26 cellular contexts compared by ENCODE assay signal in genomic region chr18:48402953-48403352, GRCh38. TPM values are rescaled to one million over a fixed set of nuclear protein-coding genes. Genes with fewer than 3 reads are reported as not detected.
DNase-seq lines count a peak whose midpoint lies in the region; ATAC-seq, FAIRE-seq and TF ChIP-seq lines count a peak whose summit lies in the region.
"Had no signal": no experiment of that assay in that cellular context is flagged by ENCODE, and none has a peak within 500 bp of the region (broad histone marks: within the 10 kb centered on the region; RNA-seq: fewer than 3 reads in every experiment).

No MANE protein-coding gene starts in this region.

- intact Hi-C loops in Right ventricle myocardium inferior (cut with DNase I) (no loop called here), left ventricle myocardium inferior (cut with micrococcal nuclease) (no loop called here), tibial artery (cut with DNase I; ENCODE audit: low total_unique reads) (no loop called here)

- no peak overlapping the region for H2AFZ ChIP-seq in keratinocyte (ENCODE audit: control insufficient read depth, low read length)

- H3K4me1 Mint-ChIP-seq in T-cell: peaks cover 10 to 15% (median 11%) of the 10 kb centered on the region in 3 donors
- H3K4me1 Mint-ChIP-seq: central memory CD8-positive, alpha-beta T cell had no signal

- POLR2A ChIA-PET in T-cell (lab: Charles Lee): no interaction called here

- in situ Hi-C loops in GM13976 (cut with MboI; ENCODE audit: low sequenced_read_pairs, unreplicated experiment): no loop called here

- H3K9me1 ChIP-seq in keratinocyte (ENCODE audit: control insufficient read depth, extremely low read depth, insufficient read depth, low read length): no peaks in the 10 kb centered on the region

- peaks cover 9% of the 10 kb centered on the region for H3K27me3 ChIP-seq in left ventricle myocardium inferior (ENCODE audit: low read depth)
- H3K27me3 ChIP-seq in keratinocyte (ENCODE audit: control insufficient read depth, extremely low read depth, insufficient read depth, low read length): peaks cover 13% of the 10 kb centered on the region
- H3K27me3 ChIP-seq in tibial artery: no peaks in the 10 kb centered on the region
- H3K27me3 ChIP-seq: adrenal gland, uterus had no signal

- H3K27me3 Mint-ChIP-seq in T-cell: peaks cover 49 to 56% of the 10 kb centered on the region in 2 donors

- no peaks in the 10 kb centered on the region for H3K36me3 ChIP-seq in left ventricle myocardium inferior
- no peaks in the 10 kb centered on the region for H3K36me3 ChIP-seq in keratinocyte (ENCODE audit: control insufficient read depth in 2 of 2, extremely low read depth in 1 of 2, insufficient read depth in 2 of 2, low read length in 2 of 2)
- no peaks in the 10 kb centered on the region for H3K36me3 ChIP-seq in tibial artery
- H3K36me3 ChIP-seq: adrenal gland, esophagus muscularis mucosa, heart left ventricle, uterus had no signal

- dilution Hi-C loops in keratinocyte (cut with MboI; ENCODE audit: extremely low pct_ligation_motif_present, low sequenced_read_pairs): no loop called here

- no peak overlapping the region for H3K9ac ChIP-seq in keratinocyte (ENCODE audit: control insufficient read depth, extremely low read depth, insufficient read depth, low read length)

- H4K20me1 ChIP-seq in keratinocyte (ENCODE audit: control insufficient read depth, extremely low read depth, insufficient read depth, low read length): no peaks in the 10 kb centered on the region

- H3K9me3 ChIP-seq in left ventricle myocardium inferior (replicated peaks): no peaks in the 10 kb centered on the region
- H3K9me3 ChIP-seq in keratinocyte (ENCODE audit: control insufficient read depth, low read depth, low read length): no peaks in the 10 kb centered on the region
- H3K9me3 ChIP-seq in tibial artery: no peaks in the 10 kb centered on the region
- H3K9me3 ChIP-seq: adrenal gland, esophagus muscularis mucosa, heart left ventricle, uterus had no signal

- DNase-seq in Right ventricle myocardium inferior (ENCODE audit: missing footprints) (no peak), left ventricle myocardium inferior (no peak), amniotic epithelial cell (ENCODE audit: low read depth) (peak; percentile 19), keratinocyte (ENCODE audit: low read depth, low spot score) (no peak), tibial artery (no peak), EL (no peak), GM13976 (ENCODE audit: low spot score) (no peak), T-cell (no peak)
- DNase-seq: activated CD4-positive, alpha-beta T cell treated with anti-CD3 and anti-CD28 coated beads, Interleukin-2, amount 10 ng/mL, durations not matched to agents 7 days and 5 days; activated CD8-positive, alpha-beta memory T cell treated with anti-CD3 and anti-CD28 coated beads, Interleukin-2, amount 50 U/mL, for 4 hours; activated effector memory CD4-positive, alpha-beta T cell treated with Interleukin-2 at 50 U/mL for 16 hours; DMS79; effector CD4-positive, alpha-beta T cell; HFFc6; immature natural killer cell; KBM-7; NCI-H187 treated with DMSO at 0.1 percent for 48 hours; NCI-H446; nephron progenitor cell; posterior cingulate gyrus; substantia nigra; uterus had no signal

- H3K4me3 Mint-ChIP-seq in T-cell: no peak overlapping the region
- H3K4me3 Mint-ChIP-seq: activated CD4-positive, alpha-beta T cell treated with anti-CD3 and anti-CD28 coated beads, Interleukin-2, amount 10 ng/mL, durations not matched to agents 7 days and 5 days; central memory CD8-positive, alpha-beta T cell; HFFc6; immature natural killer cell; nephron progenitor cell had no signal

- no peak overlapping the region for H3K4me2 ChIP-seq in keratinocyte (ENCODE audit: control insufficient read depth, extremely low read depth, insufficient read depth, low read depth, low read length)

- peak overlapping the region in 1 of 2 donors; percentile 5 for H3K27ac Mint-ChIP-seq in T-cell
- H3K27ac Mint-ChIP-seq: activated CD4-positive, alpha-beta T cell treated with anti-CD3 and anti-CD28 coated beads, Interleukin-2, amount 10 ng/mL, durations not matched to agents 7 days and 5 days; HFFc6; immature natural killer cell; nephron progenitor cell had no signal

- no peaks in the 10 kb centered on the region for H3K36me3 Mint-ChIP-seq in T-cell
- H3K36me3 Mint-ChIP-seq: immature natural killer cell had no signal

- CTCF ChIA-PET in T-cell (lab: Charles Lee): no interaction called here

- ATAC-seq in Right ventricle myocardium inferior (peak; percentile 40), T-cell (replicated peaks in 1 of 4) (no peak)

- no peak overlapping the region for H3K4me3 ChIP-seq in left ventricle myocardium inferior
- no peak overlapping the region for H3K4me3 ChIP-seq in keratinocyte (ENCODE audit: control insufficient read depth in 2 of 3, extremely low read depth in 1 of 3, insufficient read depth in 2 of 3, low read depth in 1 of 3, low read length in 3 of 3)
- no peak overlapping the region for H3K4me3 ChIP-seq in tibial artery
- H3K4me3 ChIP-seq: adrenal gland, esophagus muscularis mucosa, heart left ventricle, uterus had no signal

- no peaks in the 10 kb centered on the region for H3K9me3 Mint-ChIP-seq in T-cell
- H3K9me3 Mint-ChIP-seq: activated CD4-positive, alpha-beta T cell treated with anti-CD3 and anti-CD28 coated beads, Interleukin-2, amount 10 ng/mL, durations not matched to agents 7 days and 5 days; central memory CD8-positive, alpha-beta T cell; HFFc6; nephron progenitor cell had no signal

- FAIRE-seq in keratinocyte (lab: Jason Lieb, UNC): peak; percentile 5

- no peaks in the 10 kb centered on the region for H3K79me2 ChIP-seq in keratinocyte (ENCODE audit: control insufficient read depth, insufficient read depth, low read length)

- H3K4me1 ChIP-seq in left ventricle myocardium inferior (peaks cover 2% of the 10 kb centered on the region), keratinocyte (ENCODE audit: control insufficient read depth, extremely low read depth, insufficient read depth, low read length) (peaks cover 14% of the 10 kb centered on the region), tibial artery (peaks cover 0 to 45% (median 31%) of the 10 kb centered on the region in 4 donors)
- H3K4me1 ChIP-seq: uterus had no signal

- TF ChIP-seq CTCF in left ventricle myocardium inferior (IDR thresholded peaks at IDR 0.05; ENCODE audit: borderline replicate concordance): no peak
- no peak for TF ChIP-seq CTCF in keratinocyte (optimal IDR thresholded peaks at IDR 0.05 in 1 of 3, IDR thresholded peaks at IDR 0.05 in 1 of 3, conservative IDR thresholded peaks at IDR 0.05 in 1 of 3; ENCODE audit: extremely low read depth in 1 of 3, insufficient read depth in 2 of 3, low read length in 3 of 3)
- no peak for TF ChIP-seq CTCF in tibial artery (IDR thresholded peaks at IDR 0.05)
- TF ChIP-seq CTCF in GM13976 (IDR thresholded peaks at IDR 0.05; ENCODE audit: borderline replicate concordance, control extremely low read depth, extremely low read depth, insufficient read depth, missing control alignments): no peak

- H3K27ac ChIP-seq in left ventricle myocardium inferior (replicated peaks): no peak overlapping the region
- H3K27ac ChIP-seq in keratinocyte (ENCODE audit: control insufficient read depth, insufficient read depth, low read length): no peak overlapping the region
- H3K27ac ChIP-seq in tibial artery: peak overlapping the region; percentile 10 to 34
- H3K27ac ChIP-seq: esophagus muscularis mucosa, heart left ventricle, uterus had no signal

RNA-seq across cellular contexts. Expression of gene ZBTB7C, which starts 6.2 kb away (rescaled TPM):
- total RNA-seq in Right ventricle myocardium inferior: 3.2 TPM
- total RNA-seq in left ventricle myocardium inferior: 2.7 TPM
- 0.15 to 0.77 TPM (median 0.58 TPM) in 3 replicates for polyA plus RNA-seq in keratinocyte
- 0.76 TPM for polyA plus RNA-seq in keratinocyte (2011; ENCODE audit: low read depth)
- 0.28 and 0.30 TPM in 2 replicates for polyA plus RNA-seq in keratinocyte (2011; cell fraction: cytosol; rRNA removed)
- polyA plus RNA-seq in keratinocyte (2011; cell fraction: nucleus; rRNA removed): 0.72 and 1.1 TPM in 2 replicates
- 0.80 and 4.0 TPM in 2 replicates for polyA plus RNA-seq in keratinocyte (2012; ENCODE audit: low replicate concordance)
- polyA minus RNA-seq in keratinocyte: 0.22 to 0.66 TPM (median 0.62 TPM) in 3 replicates
- polyA minus RNA-seq in keratinocyte (2011; cell fraction: cytosol; rRNA and poly(A)+ RNA removed): not detected
- polyA minus RNA-seq in keratinocyte (2011; cell fraction: nucleus; rRNA and poly(A)+ RNA removed): 0.32 and 1.1 TPM in 2 replicates
- under 1 TPM in 1 of 5 donors, not detected in 4; 0.06 TPM for total RNA-seq in T-cell
- total RNA-seq: HFFc6 had no signal
- polyA plus RNA-seq: immature natural killer cell had no signal

Comparison
In these comparisons a context has a peak if more than half of its experiments do, and no peak if none do; other contexts are left out.
1. H3K27ac ChIP-seq: peak in tibial artery (2 of 2); none in left ventricle myocardium inferior (single experiment) and keratinocyte (single experiment).